ENCODE assay signal across 14 cellular contexts in the genomic region with DNA sequence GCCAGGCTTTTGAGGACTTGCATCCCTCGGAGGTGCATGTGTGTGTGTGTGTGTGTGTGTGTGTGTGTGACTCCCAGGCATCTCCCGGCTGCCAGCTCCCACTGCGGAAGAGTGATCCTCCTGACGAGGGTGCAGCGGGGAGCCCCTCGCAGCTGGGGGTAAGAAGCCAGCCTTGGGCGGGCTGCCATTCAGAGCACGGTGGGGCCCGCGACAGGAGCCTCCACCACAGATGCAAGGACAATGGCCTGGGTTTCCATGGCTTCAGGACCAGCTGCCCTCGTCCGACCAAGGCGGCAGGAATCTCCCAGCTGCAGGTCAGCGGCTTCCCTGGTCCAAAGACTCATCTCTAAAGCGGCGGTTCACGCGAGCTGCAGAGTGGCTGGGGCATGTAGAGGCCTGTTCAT.
DNase-seq lines count a peak whose midpoint lies in the region; ATAC-seq lines count a peak whose summit lies in the region.
"Had no signal": no experiment of that assay in that cellular context is flagged by ENCODE, and none has a peak within 500 bp of the region (broad histone marks: within the 10 kb centered on the region; RNA-seq: fewer than 3 reads in every experiment).

No MANE protein-coding gene starts in this region.

- peak; percentile 49 for DNase-seq in NCI-H1092 treated with DMSO at 0.1 percent for 48 hours (lab: John Stamatoyannopoulos, UW)
- DNase-seq in NCI-H1092 (lab: John Stamatoyannopoulos, UW), result no peak
- peak; percentile 90 for DNase-seq in NCI-H2171 treated with DMSO at 0.1 percent for 48 hours (lab: John Stamatoyannopoulos, UW)
- DNase-seq in caudate nucleus (lab: John Stamatoyannopoulos, UW), result peak in 9 of 61 donors; percentile 24 to 45 (median 35)
- DNase-seq in retina, result peak; percentile 83
- DNase-seq in KBM-7, result no peak
- DNase-seq: activated CD4-positive, alpha-beta T cell treated with anti-CD3 and anti-CD28 coated beads, Interleukin-2, amount 10 ng/mL, durations not matched to agents 24 days and 14 days; kidney glomerular epithelial cell; mucosa of descending colon; stimulated activated CD4-positive, alpha-beta T cell treated with anti-CD3 and anti-CD28 coated beads, Interleukin-1b, Interleukin-23, amount 100 ng/mL, for 48 hours; T1000; transverse colon had no signal

- in situ Hi-C loops in KBM-7 (cut with MboI; ENCODE audit: low pct_unique_long_range_greater_than_20kb, low sequenced_read_pairs), result no loop called here

- H3K27ac ChIP-seq in caudate nucleus (ENCODE audit: low read depth, low read length), result peak overlapping the region; percentile 97
- H3K27ac ChIP-seq: transverse colon had no signal

- ATAC-seq in HG02571 (IDR thresholded peaks at IDR 0.05; ENCODE audit: unreplicated experiment), result no peak
- ATAC-seq in GM18870 (IDR thresholded peaks at IDR 0.05; ENCODE audit: unreplicated experiment), result no peak
- ATAC-seq: mucosa of descending colon had no signal

Comparison
In these comparisons a context has a peak if more than half of its experiments do, and no peak if none do; other contexts are left out.
1. DNase-seq: peak in NCI-H1092 treated with DMSO at 0.1 percent for 48 hours (single experiment), NCI-H2171 treated with DMSO at 0.1 percent for 48 hours (single experiment) and retina (single experiment); none in NCI-H1092 (single experiment) and KBM-7 (single experiment).